In the genomic region with DNA sequence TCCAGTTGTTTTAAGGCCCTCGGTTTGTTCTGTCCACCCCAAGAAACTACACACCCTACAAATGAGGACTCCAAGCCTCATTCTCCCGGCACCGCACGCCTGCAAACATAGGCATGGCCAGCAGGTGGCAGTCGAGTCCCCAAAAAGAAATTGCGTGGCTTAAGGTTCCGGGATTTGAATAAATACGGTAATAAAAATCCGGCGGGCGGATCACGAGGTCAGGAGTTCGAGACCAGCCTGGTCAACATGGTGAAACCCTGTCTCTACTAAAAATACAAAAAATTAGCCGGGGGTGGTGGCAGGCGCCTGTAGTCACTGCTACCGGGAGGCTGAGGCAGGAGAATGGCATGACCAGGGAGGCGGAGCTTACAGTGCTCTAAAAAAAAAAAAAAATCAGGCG, we compare ENCODE assay signal across 9 cellular contexts. TPM values are rescaled to one million over a fixed set of nuclear protein-coding genes. Genes with fewer than 3 reads are reported as not detected.
DNase-seq lines count a peak whose midpoint lies in the region; ATAC-seq and TF ChIP-seq lines count a peak whose summit lies in the region.
"Had no signal": no experiment of that assay in that cellular context is flagged by ENCODE, and none has a peak within 500 bp of the region (broad histone marks: within the 10 kb centered on the region; RNA-seq: fewer than 3 reads in every experiment).

No MANE protein-coding gene starts in this region.

- intact Hi-C loops in CD14-positive monocyte (cut with micrococcal nuclease) = loop anchor here (2.0 to 10.0 kb wide), 7 partner anchors 35 to 206 kb away; partner anchors contain the start of genes ASMTL (in 1 of the 2) and SLC25A6 (in 1 of the 2)

- H3K27ac ChIP-seq in coronary artery = no peak overlapping the region

- H3K4me3 Mint-ChIP-seq in CD14-positive monocyte = no peak overlapping the region
- H3K4me3 Mint-ChIP-seq in activated CD4-positive, alpha-beta T cell treated with anti-CD3 and anti-CD28 coated beads, Interleukin-2, amount 10 ng/mL, durations not matched to agents 7 days and 5 days = peak overlapping the region; percentile 8

- H3K27me3 Mint-ChIP-seq in CD14-positive monocyte (ENCODE audit: low read depth in 3 of 3) = peaks cover 2 to 22% (median 17%) of the 10 kb centered on the region in 3 donors
- H3K27me3 Mint-ChIP-seq in activated CD4-positive, alpha-beta T cell treated with anti-CD3 and anti-CD28 coated beads, Interleukin-2, amount 10 ng/mL, durations not matched to agents 7 days and 5 days = peaks cover 2% of the 10 kb centered on the region

- H3K27ac Mint-ChIP-seq in CD14-positive monocyte = peak overlapping the region in 6 of 7 donors; percentile 26 to 82 (median 72)
- peak overlapping the region; percentile 46 for H3K27ac Mint-ChIP-seq in activated CD4-positive, alpha-beta T cell treated with anti-CD3 and anti-CD28 coated beads, Interleukin-2, amount 10 ng/mL, durations not matched to agents 7 days and 5 days

- peak; percentile 86 for DNase-seq in CD14-positive monocyte (ENCODE audit: low spot score)
- DNase-seq in NCI-H2107 (lab: John Stamatoyannopoulos, UW) = peak; percentile 18
- DNase-seq in activated CD4-positive, alpha-beta T cell treated with anti-CD3 and anti-CD28 coated beads, Interleukin-2, amount 10 ng/mL, durations not matched to agents 7 days and 5 days = peak; percentile 82
- no peak for DNase-seq in coronary artery (ENCODE audit: low spot score)
- DNase-seq in medulla oblongata (ENCODE audit: extremely low spot score) = peak; percentile 58
- peak; percentile 57 to 83 for DNase-seq in stimulated activated CD8-positive, alpha-beta memory T cell treated with anti-CD3 and anti-CD28 coated beads, Interleukin-2, amount 100 ng/mL, for 48 hours (ENCODE audit: low read depth in 2 of 2)
- DNase-seq in mesenteric fat pad (ENCODE audit: low spot score) = no peak

- peak; percentile 56 for ATAC-seq in GM21390 (IDR thresholded peaks at IDR 0.05; ENCODE audit: unreplicated experiment)

- CTCF ChIA-PET in activated CD4-positive, alpha-beta T cell treated with anti-CD3 and anti-CD28 coated beads, Interleukin-2, amount 10 ng/mL, durations not matched to agents 7 days and 5 days (lab: Charles Lee) = no interaction called here

- TF ChIP-seq CTCF in CD14-positive monocyte (IDR thresholded peaks at IDR 0.05) (peak; percentile 83), coronary artery (IDR thresholded peaks at IDR 0.05) (peak; percentile 74)

- no peaks in the 10 kb centered on the region for H3K36me3 Mint-ChIP-seq in CD14-positive monocyte
- H3K36me3 Mint-ChIP-seq in activated CD4-positive, alpha-beta T cell treated with anti-CD3 and anti-CD28 coated beads, Interleukin-2, amount 10 ng/mL, durations not matched to agents 7 days and 5 days (ENCODE audit: low read depth) = no peaks in the 10 kb centered on the region

- POLR2A ChIA-PET in activated CD4-positive, alpha-beta T cell treated with anti-CD3 and anti-CD28 coated beads, Interleukin-2, amount 10 ng/mL, durations not matched to agents 7 days and 5 days (lab: Charles Lee) = no interaction called here

- peaks cover 0 to 3% (median 0%) of the 10 kb centered on the region in 7 donors for H3K9me3 Mint-ChIP-seq in CD14-positive monocyte
- no peaks in the 10 kb centered on the region for H3K9me3 Mint-ChIP-seq in activated CD4-positive, alpha-beta T cell treated with anti-CD3 and anti-CD28 coated beads, Interleukin-2, amount 10 ng/mL, durations not matched to agents 7 days and 5 days

- peaks cover 46% of the 10 kb centered on the region for H3K4me1 Mint-ChIP-seq in CD14-positive monocyte
- H3K4me1 Mint-ChIP-seq in activated CD4-positive, alpha-beta T cell treated with anti-CD3 and anti-CD28 coated beads, Interleukin-2, amount 10 ng/mL, durations not matched to agents 7 days and 5 days = peaks cover 48% of the 10 kb centered on the region

- H3K4me3 ChIP-seq in coronary artery = no peak overlapping the region

RNA-seq across cellular contexts. Expression of gene CSF2RA, which starts 21.8 kb away (rescaled TPM):
- polyA plus RNA-seq in CD14-positive monocyte = 100 to 1,000 TPM in 1 of 2 donors, 10 to 100 TPM in 1; 73.8 to 125 TPM
- total RNA-seq in activated CD4-positive, alpha-beta T cell treated with anti-CD3 and anti-CD28 coated beads, Interleukin-2, amount 10 ng/mL, durations not matched to agents 7 days and 5 days = under 1 TPM in 1 of 2 experiments, not detected in 1; 0.25 TPM
- 29.8 TPM for total RNA-seq in mesenteric fat pad

RNA-seq across cellular contexts. Expression of gene CRLF2, which starts 34.4 kb away (rescaled TPM):
- polyA plus RNA-seq in CD14-positive monocyte = under 1 TPM; 0.11 to 0.17 TPM
- 1 to 10 TPM; 3.4 to 4.5 TPM for total RNA-seq in activated CD4-positive, alpha-beta T cell treated with anti-CD3 and anti-CD28 coated beads, Interleukin-2, amount 10 ng/mL, durations not matched to agents 7 days and 5 days
- total RNA-seq in mesenteric fat pad = 0.22 TPM
- polyA plus RNA-seq: IgD-negative memory B cell had no signal

Comparison
In these comparisons a context has a peak if more than half of its experiments do, and no peak if none do; other contexts are left out.
1. DNase-seq: peak in CD14-positive monocyte (single experiment), NCI-H2107 (single experiment), activated CD4-positive, alpha-beta T cell treated with anti-CD3 and anti-CD28 coated beads, Interleukin-2, amount 10 ng/mL, durations not matched to agents 7 days and 5 days (single experiment), medulla oblongata (single experiment) and stimulated activated CD8-positive, alpha-beta memory T cell treated with anti-CD3 and anti-CD28 coated beads, Interleukin-2, amount 100 ng/mL, for 48 hours (2 of 2); none in coronary artery (single experiment) and mesenteric fat pad (single experiment).
2. RNA of gene CSF2RA, which starts 21.8 kb away (total RNA-seq): 29.8 TPM in mesenteric fat pad (single experiment); 0.25 TPM in activated CD4-positive, alpha-beta T cell treated with anti-CD3 and anti-CD28 coated beads, Interleukin-2, amount 10 ng/mL, durations not matched to agents 7 days and 5 days; every median in the first group is over 10 times any median in the second.